9 cellular contexts compared by ENCODE assay signal in genomic region chr19:2611483-2612464, GRCh38.
A peak's percentile ranks its signal among the peaks of the same experiment; 100 is the strongest.
DNase-seq lines count a peak whose midpoint lies in the region; ATAC-seq and TF ChIP-seq lines count a peak whose summit lies in the region.
"Had no signal": no experiment of that assay in that cellular context is flagged by ENCODE, and none has a peak within 500 bp of the region (broad histone marks: within the 10 kb centered on the region; RNA-seq: fewer than 3 reads in every experiment).

No MANE protein-coding gene starts in this region.

- WGBS in mammary epithelial cell (ENCODE audit: low coverage, missing lambda C conversion rate): 57% methylated on average over 27 of the region's 34 CpGs
- no CpG with 5 or more reads among the region's 34 CpGs for WGBS in neuronal stem cell (ENCODE audit: extremely low coverage in 2 of 2, insufficient read length in 2 of 2, insufficient replicate concordance in 1 of 2), 2 donors

- intact Hi-C loops in mammary epithelial cell (cut with micrococcal nuclease): loop anchor here (1.0 to 2.0 kb wide), 7 partner anchors 25 to 375 kb away; partner anchors contain the start of genes PLEKHJ1, SF3A2 and TIMM13

- DNase-seq in CD4-positive, CD25-positive, alpha-beta regulatory T cell: no peak
- DNase-seq in M059J (ENCODE audit: low read depth): peak; percentile 40
- no peak for DNase-seq in mammary epithelial cell
- no peak for DNase-seq in neuronal stem cell (ENCODE audit: low spot score)
- no peak for DNase-seq in hypothalamus (lab: John Stamatoyannopoulos, UW)
- DNase-seq in iPS-NIHi7 (ENCODE audit: extremely low spot score): no peak

- H3K9me3 Mint-ChIP-seq in CD4-positive, CD25-positive, alpha-beta regulatory T cell: no peaks in the 10 kb centered on the region
- H3K9me3 Mint-ChIP-seq: T-helper 1 cell treated with Interleukin-12 subunit alpha and Interleukin-12 subunit beta and Interleukin-4 antibody, amounts not matched to agents 30 μg/mL and 1 μg/mL, for 36 hours had no signal

- H3K4me3 Mint-ChIP-seq in CD4-positive, CD25-positive, alpha-beta regulatory T cell: peak overlapping the region in 3 of 4 donors; percentile 43 to 75 (median 71)

- no peak overlapping the region for H4K8ac ChIP-seq in neuronal stem cell (ENCODE audit: low read depth, low read length)

- H2BK5ac ChIP-seq in neuronal stem cell (ENCODE audit: low read length): no peak overlapping the region

- ATAC-seq in CD4-positive, CD25-positive, alpha-beta regulatory T cell (ENCODE audit: low read depth in 2 of 2): no peak
- ATAC-seq in GM18909 (IDR thresholded peaks at IDR 0.05; ENCODE audit: poor library complexity, unreplicated experiment) (no peak), GM18520 (IDR thresholded peaks at IDR 0.05; ENCODE audit: unreplicated experiment) (no peak)

- no peaks in the 10 kb centered on the region for H3K9me3 ChIP-seq in CD4-positive, CD25-positive, alpha-beta regulatory T cell (ENCODE audit: control insufficient read depth in 2 of 2, low read length in 2 of 2)
- H3K9me3 ChIP-seq in mammary epithelial cell (replicated peaks; ENCODE audit: insufficient read depth, low read length) (no peaks in the 10 kb centered on the region), neuronal stem cell (replicated peaks in 1 of 2; ENCODE audit: control insufficient read depth in 2 of 2, insufficient read depth in 1 of 2, low read depth in 1 of 2, low read length in 2 of 2) (peaks cover 2 to 6% of the 10 kb centered on the region in 2 donors)

- peaks cover 2 to 41% (median 16%) of the 10 kb centered on the region in 4 donors for H3K4me1 Mint-ChIP-seq in CD4-positive, CD25-positive, alpha-beta regulatory T cell

- H3K4me1 ChIP-seq in CD4-positive, CD25-positive, alpha-beta regulatory T cell (ENCODE audit: control insufficient read depth, insufficient read depth, low read length, poor library complexity, severe bottlenecking): peaks cover 37% of the 10 kb centered on the region
- peaks cover 6% of the 10 kb centered on the region for H3K4me1 ChIP-seq in mammary epithelial cell (ENCODE audit: insufficient read depth, low read length)
- no peaks in the 10 kb centered on the region for H3K4me1 ChIP-seq in neuronal stem cell (ENCODE audit: control insufficient read depth in 2 of 2, insufficient read depth in 1 of 2, low read depth in 1 of 2, low read length in 2 of 2)

- no peak overlapping the region for H3K14ac ChIP-seq in neuronal stem cell (ENCODE audit: low read length)

- H2BK12ac ChIP-seq in neuronal stem cell (ENCODE audit: low read length): no peak overlapping the region

- no peak overlapping the region for H2BK120ac ChIP-seq in neuronal stem cell (ENCODE audit: low read depth, low read length)

- H3K27ac ChIP-seq in CD4-positive, CD25-positive, alpha-beta regulatory T cell (ENCODE audit: insufficient read depth, low read length, poor library complexity, severe bottlenecking): no peak overlapping the region
- H3K27ac ChIP-seq in mammary epithelial cell (ENCODE audit: insufficient read depth, low read depth, low read length) (no peak overlapping the region), neuronal stem cell (replicated peaks; ENCODE audit: low read length) (no peak overlapping the region)

- H3K9ac ChIP-seq in mammary epithelial cell (ENCODE audit: insufficient read depth, low read length): no peak overlapping the region
- H3K9ac ChIP-seq in neuronal stem cell (ENCODE audit: low read depth, low read length, poor library complexity): no peak overlapping the region

- H3K18ac ChIP-seq in neuronal stem cell (ENCODE audit: low read length): no peak overlapping the region

- peak overlapping the region; percentile 68 for H3K23ac ChIP-seq in neuronal stem cell (ENCODE audit: low read depth, low read length, poor library complexity)

- H2BK15ac ChIP-seq in neuronal stem cell (ENCODE audit: low read length): no peak overlapping the region

- no peak overlapping the region for H3K4me3 ChIP-seq in CD4-positive, CD25-positive, alpha-beta regulatory T cell (ENCODE audit: low read depth, low read length)
- no peak overlapping the region for H3K4me3 ChIP-seq in mammary epithelial cell (replicated peaks in 1 of 3; ENCODE audit: insufficient read depth in 1 of 3, low read depth in 2 of 3, low read length in 3 of 3)
- no peak overlapping the region for H3K4me3 ChIP-seq in neuronal stem cell (ENCODE audit: low read length in 2 of 2)

- in situ Hi-C loops in mammary epithelial cell (cut with MboI; ENCODE audit: low sequenced_read_pairs in 2 of 2): loop anchor here in 1 of 2 donors (10.0 kb wide), 1 partner anchor 137 kb away; the partner anchor contains the start of gene GADD45B

- CTCF ChIA-PET in mammary epithelial cell (lab: Charles Lee; ENCODE audit: low non-redundant PET): interaction anchor here (0.6 to 1.1 kb wide), 7 partner anchors 16 to 146 kb away, joined by 3 to 8 read pairs (median 5); partner anchors contain the start of gene GADD45B

- H3K4me2 ChIP-seq in mammary epithelial cell (ENCODE audit: insufficient read depth, low read depth, low read length) (peak overlapping the region; percentile 83), neuronal stem cell (ENCODE audit: insufficient read depth, low read length, poor library complexity, severe bottlenecking) (no peak overlapping the region)

- BruUV-seq in mammary epithelial cell (replicated peaks; lab: Mats Ljungman, UMichigan): no TSS peak

- H3K27me3 ChIP-seq in CD4-positive, CD25-positive, alpha-beta regulatory T cell (ENCODE audit: control insufficient read depth, insufficient read depth, low read length): no peaks in the 10 kb centered on the region
- H3K27me3 ChIP-seq in mammary epithelial cell (ENCODE audit: insufficient read depth, low read length) (no peaks in the 10 kb centered on the region), neuronal stem cell (ENCODE audit: control insufficient read depth in 3 of 3, insufficient read depth in 3 of 3, low read depth in 1 of 3, low read length in 3 of 3) (peaks cover 0 to 22% (median 2%) of the 10 kb centered on the region in 3 experiments)

- H4K91ac ChIP-seq in neuronal stem cell (ENCODE audit: low read depth, low read length, poor library complexity): no peak overlapping the region

- no peak overlapping the region for H3K4ac ChIP-seq in neuronal stem cell (ENCODE audit: low read length)

- dilution Hi-C loops in mammary epithelial cell (cut with HindIII; ENCODE audit: low sequenced_read_pairs): no loop called here

- peak overlapping the region; percentile 81 for H2AK5ac ChIP-seq in neuronal stem cell (ENCODE audit: low read depth, low read length)

- H3K27me3 Mint-ChIP-seq in CD4-positive, CD25-positive, alpha-beta regulatory T cell: peaks cover 12% of the 10 kb centered on the region

- no peaks in the 10 kb centered on the region for H3K36me3 ChIP-seq in CD4-positive, CD25-positive, alpha-beta regulatory T cell (ENCODE audit: control insufficient read depth, insufficient read depth, low read length)
- H3K36me3 ChIP-seq in mammary epithelial cell (ENCODE audit: insufficient read depth, low read length): no peaks in the 10 kb centered on the region
- H3K36me3 ChIP-seq in neuronal stem cell (replicated peaks in 1 of 2; ENCODE audit: control insufficient read depth in 2 of 2, insufficient read depth in 2 of 2, low read length in 2 of 2): no peaks in the 10 kb centered on the region

- H4K20me1 ChIP-seq in mammary epithelial cell (ENCODE audit: insufficient read depth, low read length): no peaks in the 10 kb centered on the region

- H2AFZ ChIP-seq in mammary epithelial cell (ENCODE audit: low read depth, low read length): no peak overlapping the region
- no peak overlapping the region for H2AFZ ChIP-seq in neuronal stem cell (ENCODE audit: low read length)

- peak in 1 of 2 donors; percentile 28 for TF ChIP-seq CTCF in mammary epithelial cell (conservative IDR thresholded peaks at IDR 0.05 in 1 of 2, IDR thresholded peaks at IDR 0.05 in 1 of 2; ENCODE audit: extremely low read depth in 1 of 2, insufficient read depth in 1 of 2, low read depth in 1 of 2, low read length in 2 of 2)

- H3K79me1 ChIP-seq in neuronal stem cell (ENCODE audit: low read depth, low read length): peaks cover 1% of the 10 kb centered on the region

- H3K79me2 ChIP-seq in mammary epithelial cell (ENCODE audit: insufficient read depth, low read length): no peaks in the 10 kb centered on the region

- no peaks in the 10 kb centered on the region for H3K36me3 Mint-ChIP-seq in CD4-positive, CD25-positive, alpha-beta regulatory T cell

- H3K27ac Mint-ChIP-seq in CD4-positive, CD25-positive, alpha-beta regulatory T cell: no peak overlapping the region
